In genomic region chr10:593016-593415, GRCh38 we compare ENCODE assay signal across 20 cellular contexts.
"Had no signal": no experiment of that assay in that cellular context is flagged by ENCODE, and none has a peak within 500 bp of the region (broad histone marks: within the 10 kb centered on the region; RNA-seq: fewer than 3 reads in every experiment).

No MANE protein-coding gene starts in this region.

- H3K27ac ChIP-seq: breast epithelium, SK-N-MC, WERI-Rb-1 had no signal

- ATAC-seq: Panc1 had no signal

- H3K4me1 ChIP-seq: breast epithelium had no signal

- H3K36me3 ChIP-seq: breast epithelium, MG63, WERI-Rb-1 had no signal

- H3K27me3 ChIP-seq: breast epithelium, MG63 had no signal

- H3K9me3 ChIP-seq: breast epithelium, MG63 had no signal

- H3K4me3 ChIP-seq: breast epithelium, MG63, SK-N-MC had no signal

- DNase-seq: activated CD4-positive, alpha-beta T cell treated with anti-CD3 and anti-CD28 coated beads for 48 hours; activated CD4-positive, alpha-beta T cell treated with anti-CD3 and anti-CD28 coated beads, Interleukin-2, amount 50 U/mL, for 48 hours; activated T-cell treated with anti-CD3 and anti-CD28 coated beads for 4 hours; activated T-cell treated with anti-CD3 and anti-CD28 coated beads, Interleukin-2, amount 50 U/mL, for 48 hours; caudate nucleus; MG63; MV-4-11; NCI-H1092 treated with DMSO at 0.1 percent for 48 hours; NCI-H1417 treated with DMSO at 0.1 percent for 48 hours; NCI-H1694; NCI-H2081; NCI-H510A treated with DMSO at 0.1 percent for 48 hours; NCI-H69; NK-92 treated with Interleukin-12 subunit alpha and Interleukin-12 subunit beta, amount 100 ng/mL, for 24 hours; RPMI8226; T-helper 1 cell; WERI-Rb-1 had no signal
